Comparison of ENCODE assay signal across 8 cellular contexts in genomic region chr4:81562093-81562492, GRCh38.
A peak's percentile ranks its signal among the peaks of the same experiment; 100 is the strongest.
DNase-seq lines count a peak whose midpoint lies in the region; ATAC-seq and TF ChIP-seq lines count a peak whose summit lies in the region.

No MANE protein-coding gene starts in this region.

- DNase-seq in DND-41 = no peak
- no peak for DNase-seq in T-cell
- DNase-seq in left ventricle myocardium superior = no peak
- no peak for DNase-seq in adrenal gland
- DNase-seq in SK-N-SH = no peak
- DNase-seq in activated naive CD4-positive, alpha-beta T cell treated with anti-CD3 and anti-CD28 coated beads for 36 hours = no peak

- WGBS in adrenal gland, 4 donors = 55 to 74% (median 60%) methylated on average over 1 of the region's 1 CpG
- 10% methylated on average over 1 of the region's 1 CpG for WGBS in SK-N-SH (ENCODE audit: low lambda C conversion rate)

- H3K4me3 ChIP-seq in DND-41 (ENCODE audit: low read depth in 1 of 2, low read length in 2 of 2) = no peak overlapping the region
- H3K4me3 ChIP-seq in adrenal gland = no peak overlapping the region
- no peak overlapping the region for H3K4me3 ChIP-seq in SK-N-SH (ENCODE audit: low read depth in 2 of 2, low read length in 1 of 2)

- H3K36me3 ChIP-seq in DND-41 (ENCODE audit: insufficient read depth, low read length) = no peaks in the 10 kb centered on the region
- no peaks in the 10 kb centered on the region for H3K36me3 ChIP-seq in adrenal gland (replicated peaks in 1 of 2)
- no peaks in the 10 kb centered on the region for H3K36me3 ChIP-seq in SK-N-SH (replicated peaks in 1 of 2; ENCODE audit: control insufficient read depth in 1 of 2, insufficient read depth in 2 of 2, low read length in 1 of 2)

- H3K4me1 ChIP-seq in DND-41 (ENCODE audit: insufficient read depth, low read length) = peaks cover 8% of the 10 kb centered on the region; the same call in 1 of the 2 replicates
- H3K4me1 ChIP-seq in adrenal gland (replicated peaks in 1 of 2) = peaks cover 0 to 15% of the 10 kb centered on the region in 2 donors
- no peaks in the 10 kb centered on the region for H3K4me1 ChIP-seq in SK-N-SH (ENCODE audit: control insufficient read depth in 1 of 2, insufficient read depth in 2 of 2, low read depth in 1 of 2, low read length in 1 of 2)

- peak overlapping the region; percentile 44; the same call in 1 of the 2 replicates for H2AFZ ChIP-seq in DND-41 (ENCODE audit: low read depth, low read length)
- no peak overlapping the region for H2AFZ ChIP-seq in SK-N-SH (ENCODE audit: low read depth)

- H3F3A ChIP-seq in SK-N-SH (replicated peaks; ENCODE audit: insufficient read depth) = no peaks in the 10 kb centered on the region

- POLR2A ChIA-PET in T-cell (lab: Charles Lee) (interaction anchor here in 1 of 2 donors (0.5 to 1.7 kb wide), 3 partner anchors 90 to 122 kb away, joined by 3 to 14 read pairs (median 4); partner anchors contain the start of gene RASGEF1B), SK-N-SH (lab: Yijun Ruan, JAX) (no interaction called here)

- ATAC-seq in DND-41 (ENCODE audit: insufficient read depth, low read depth) (peak; percentile 86), GM19438 (IDR thresholded peaks at IDR 0.05; ENCODE audit: low read depth, unreplicated experiment) (peak; percentile 96), HG03103 (IDR thresholded peaks at IDR 0.05; ENCODE audit: low read depth, unreplicated experiment) (peak; percentile 97), T-cell (replicated peaks in 1 of 4) (peak; percentile 69 to 98 (median 75)), left ventricle myocardium superior (no peak)

- H4K20me1 ChIP-seq in DND-41 (ENCODE audit: insufficient read depth, low read length) (no peaks in the 10 kb centered on the region), SK-N-SH (ENCODE audit: insufficient read depth) (no peaks in the 10 kb centered on the region)

- intact Hi-C loops in left ventricle myocardium superior (cut with micrococcal nuclease) (no loop called here), adrenal gland (cut with DNase I) (no loop called here)
- intact Hi-C loops in activated naive CD4-positive, alpha-beta T cell treated with anti-CD3 and anti-CD28 coated beads for 36 hours (cut with micrococcal nuclease) = loop anchor here (1.0 to 2.0 kb wide), 6 partner anchors 57 to 723 kb away; no protein-coding TSS in a partner anchor

- 0 out of 2 replicates have a peak, but pooled peaks cover under 1% of the 10 kb centered on the region for H3K9me2 ChIP-seq in SK-N-SH

- H3K4me1 Mint-ChIP-seq in T-cell = peaks cover 11 to 25% (median 14%) of the 10 kb centered on the region in 3 donors
- peaks cover 21% of the 10 kb centered on the region for H3K4me1 Mint-ChIP-seq in activated naive CD4-positive, alpha-beta T cell treated with anti-CD3 and anti-CD28 coated beads for 36 hours (ENCODE audit: low read depth)

- H3K36me3 Mint-ChIP-seq in T-cell = no peaks in the 10 kb centered on the region
- H3K36me3 Mint-ChIP-seq in activated naive CD4-positive, alpha-beta T cell treated with anti-CD3 and anti-CD28 coated beads for 36 hours (ENCODE audit: low read depth) = no peaks in the 10 kb centered on the region

- H3K27ac Mint-ChIP-seq in T-cell = peak overlapping the region; percentile 47 to 56
- H3K27ac Mint-ChIP-seq in activated naive CD4-positive, alpha-beta T cell treated with anti-CD3 and anti-CD28 coated beads for 36 hours = no peak overlapping the region

- 0 out of 2 replicates have a peak overlapping the region, but pooled peaks have one; percentile 12 for H3K4me2 ChIP-seq in DND-41 (ENCODE audit: insufficient read depth, low read length)
- H3K4me2 ChIP-seq in SK-N-SH = no peak overlapping the region

- TF ChIP-seq POLR2A in adrenal gland (IDR thresholded peaks at IDR 0.05) = no peak

- no peaks in the 10 kb centered on the region for H3K9me3 Mint-ChIP-seq in T-cell
- H3K9me3 Mint-ChIP-seq in activated naive CD4-positive, alpha-beta T cell treated with anti-CD3 and anti-CD28 coated beads for 36 hours = no peaks in the 10 kb centered on the region

- H3K27me3 ChIP-seq in DND-41 (ENCODE audit: insufficient read depth, low read length, poor library complexity) (no peaks in the 10 kb centered on the region), adrenal gland (no peaks in the 10 kb centered on the region), SK-N-SH (ENCODE audit: insufficient read depth) (no peaks in the 10 kb centered on the region)

- TF ChIP-seq EP300 in SK-N-SH (IDR thresholded peaks at IDR 0.05; ENCODE audit: borderline replicate concordance in 1 of 2, low read depth in 1 of 2, low read length in 1 of 2) = no peak

- no peak overlapping the region for H3K27ac ChIP-seq in DND-41 (ENCODE audit: low read length)
- H3K27ac ChIP-seq in adrenal gland = no peak overlapping the region
- H3K27ac ChIP-seq in SK-N-SH (ENCODE audit: low read depth in 2 of 2, low read length in 1 of 2) = no peak overlapping the region

- H3K9me3 ChIP-seq in DND-41 (ENCODE audit: insufficient read depth, low read length, severe bottlenecking) (no peaks in the 10 kb centered on the region), adrenal gland (replicated peaks in 1 of 3) (no peaks in the 10 kb centered on the region), SK-N-SH (no peaks in the 10 kb centered on the region)

- peak overlapping the region in 1 of 3 donors; percentile 31 for H3K4me3 Mint-ChIP-seq in T-cell
- H3K4me3 Mint-ChIP-seq in activated naive CD4-positive, alpha-beta T cell treated with anti-CD3 and anti-CD28 coated beads for 36 hours = no peak overlapping the region

- no peak for TF ChIP-seq RAD21 in SK-N-SH (IDR thresholded peaks at IDR 0.05; ENCODE audit: low read length)

- CTCF ChIA-PET in T-cell (lab: Charles Lee) = interaction anchor here in 1 of 2 donors (0.7 to 1.4 kb wide), 7 partner anchors 33 to 1720 kb away, joined by 3 to 8 read pairs (median 3); partner anchors contain the start of gene RASGEF1B
- CTCF ChIA-PET in SK-N-SH (lab: Yijun Ruan, JAX) = no interaction called here
- CTCF ChIA-PET in activated naive CD4-positive, alpha-beta T cell treated with anti-CD3 and anti-CD28 coated beads for 36 hours (lab: Charles Lee) = no interaction called here

- H3K9ac ChIP-seq in DND-41 (ENCODE audit: low read depth, low read length) (no peak overlapping the region), SK-N-SH (no peak overlapping the region)

- TF ChIP-seq CTCF in DND-41 (IDR thresholded peaks at IDR 0.05; ENCODE audit: borderline replicate concordance, extremely low read depth, low read length, poor library complexity, severe bottlenecking) (no peak), adrenal gland (IDR thresholded peaks at IDR 0.05) (no peak), SK-N-SH (IDR thresholded peaks at IDR 0.05) (no peak)

- H3K79me2 ChIP-seq in DND-41 (ENCODE audit: insufficient read depth, low read length) (no peaks in the 10 kb centered on the region), SK-N-SH (ENCODE audit: insufficient read depth) (no peaks in the 10 kb centered on the region)

- H3K27me3 Mint-ChIP-seq in T-cell = no peaks in the 10 kb centered on the region
- H3K27me3 Mint-ChIP-seq in activated naive CD4-positive, alpha-beta T cell treated with anti-CD3 and anti-CD28 coated beads for 36 hours (ENCODE audit: low read depth) = no peaks in the 10 kb centered on the region

TF ChIP-seq in SK-N-SH, 30 proteins besides CTCF, POLR2A, EP300 and RAD21:
- no peak for TF ChIP-seq RFX5 (IDR thresholded peaks at IDR 0.05; ENCODE audit: low read length)
- no peak for TF ChIP-seq MEF2A (IDR thresholded peaks at IDR 0.05; ENCODE audit: borderline replicate concordance, low read depth)
- no peak for TF ChIP-seq EZH2phosphoT487 (IDR thresholded peaks at IDR 0.05; ENCODE audit: borderline replicate concordance, low read depth)
- no peak for TF ChIP-seq ELF1 (IDR thresholded peaks at IDR 0.05)
- TF ChIP-seq GABPA (IDR thresholded peaks at IDR 0.05; ENCODE audit: low read depth) = no peak
